Comparison of ENCODE assay signal across 8 cellular contexts in genomic region chr17:82051776-82052637, GRCh38. TPM values are rescaled to one million over a fixed set of nuclear protein-coding genes. Genes with fewer than 3 reads are reported as not detected.
DNase-seq lines count a peak whose midpoint lies in the region; ATAC-seq and TF ChIP-seq lines count a peak whose summit lies in the region.

Gene GPS1 (plus strand): TSS chr17:82051898. CDS start chr17:82051932, 34 bp downstream.
Gene RFNG (minus strand): TSS chr17:82051811. CDS start chr17:82051766, 45 bp downstream.

- H3K27me3 ChIP-seq in HUES6 (ENCODE audit: control insufficient read depth, insufficient read depth, low read length) (no peaks in the 10 kb centered on the region), SJSA1 (replicated peaks) (no peaks in the 10 kb centered on the region), suprapubic skin (no peaks in the 10 kb centered on the region)

- H3K9me3 ChIP-seq in HUES6 (ENCODE audit: control insufficient read depth, insufficient read depth, low read depth, low read length) (no peaks in the 10 kb centered on the region), SJSA1 (replicated peaks) (no peaks in the 10 kb centered on the region), suprapubic skin (no peaks in the 10 kb centered on the region)

- no peak for TF ChIP-seq EP300 in suprapubic skin (IDR thresholded peaks at IDR 0.05)

- H3K4me3 ChIP-seq in HUES6 (ENCODE audit: low read depth, low read length) (peak within 1 kb of the TSS; percentile 99), SJSA1 (peak within 1 kb of the TSS; percentile 100), suprapubic skin (peak within 1 kb of the TSS; percentile 85)

- H3K9ac ChIP-seq in HUES6 (ENCODE audit: low read length) = peak within 1 kb of the TSS; percentile 88

- WGBS in suprapubic skin = 2% methylated on average over 26 of the region's 94 CpGs

- TF ChIP-seq CTCF in omental fat pad (IDR thresholded peaks at IDR 0.05) (no peak), suprapubic skin (IDR thresholded peaks at IDR 0.05) (no peak)

- DNase-seq in SIG-M5 treated with dmso at 0.1 percent for 504 hours (lab: John Stamatoyannopoulos, UW; ENCODE audit: unreplicated experiment) (peak; percentile 70), SIG-M5 (lab: John Stamatoyannopoulos, UW) (no peak), SJSA1 (ENCODE audit: low read depth in 1 of 2, low spot score in 2 of 2) (no peak), glomerular endothelial cell (ENCODE audit: extremely low read depth, low read depth, low spot score) (no peak), omental fat pad (ENCODE audit: low spot score) (no peak), suprapubic skin (ENCODE audit: low spot score in 2 of 2) (no peak)
- DNase-seq in activated naive CD4-positive, alpha-beta T cell treated with Interleukin-2 at 50 U/mL for 16 hours = peak; percentile 87

- peak; percentile 57 for ATAC-seq in omental fat pad (ENCODE audit: low FRiP score)

- H3K27ac ChIP-seq in HUES6 (ENCODE audit: low read depth, low read length) = no peak within 1 kb of the TSS; the same call in 1 of the 2 replicates
- H3K27ac ChIP-seq in SJSA1 = no peak within 1 kb of the TSS
- peak within 1 kb of the TSS; percentile 77 for H3K27ac ChIP-seq in suprapubic skin

- H3K36me3 ChIP-seq in HUES6 (ENCODE audit: control insufficient read depth, insufficient read depth, low read length) (peaks cover 73% of the 10 kb centered on the region), SJSA1 (peaks cover 87% of the 10 kb centered on the region), suprapubic skin (peaks cover 62% of the 10 kb centered on the region)

- H3K4me1 ChIP-seq in HUES6 (ENCODE audit: control insufficient read depth, insufficient read depth, low read length) = peaks cover 9% of the 10 kb centered on the region
- peaks cover 28% of the 10 kb centered on the region for H3K4me1 ChIP-seq in SJSA1 (replicated peaks)
- H3K4me1 ChIP-seq in suprapubic skin = peaks cover 42% of the 10 kb centered on the region

- no peak for TF ChIP-seq POLR2A in suprapubic skin (IDR thresholded peaks at IDR 0.05)

RNA-seq across cellular contexts. Expression of gene GPS1, which starts in this region (rescaled TPM):
- 223 and 226 TPM in 2 replicates for total RNA-seq in SJSA1 (2014; rRNA removed; shearing (Covaris generic))
- total RNA-seq in glomerular endothelial cell (122 and 139 TPM in 2 replicates), omental fat pad (10 to 100 TPM; 67.3 to 86.8 (median 81.4) TPM), suprapubic skin (100 to 1,000 TPM in 2 of 4 donors, 10 to 100 TPM in 2; 72.4 to 113 (median 100) TPM)

RNA-seq across cellular contexts. Expression of gene RFNG, which starts in this region (rescaled TPM):
- total RNA-seq in SJSA1 (2014; rRNA removed; shearing (Covaris generic)) = 16.7 and 23.8 TPM in 2 replicates
- 45.0 and 49.1 TPM in 2 replicates for total RNA-seq in glomerular endothelial cell
- total RNA-seq in omental fat pad = 10 to 100 TPM; 20.2 to 51.3 (median 32.0) TPM
- 10 to 100 TPM; 46.0 to 61.0 (median 50.8) TPM for total RNA-seq in suprapubic skin

Comparison
In these comparisons a context has a peak if more than half of its experiments do, and no peak if none do; other contexts are left out.
1. DNase-seq: peak in SIG-M5 treated with dmso at 0.1 percent for 504 hours (single experiment) and activated naive CD4-positive, alpha-beta T cell treated with Interleukin-2 at 50 U/mL for 16 hours (single experiment); none in SIG-M5 (single experiment), SJSA1 (0 of 2), glomerular endothelial cell (single experiment), omental fat pad (single experiment) and suprapubic skin (0 of 2).
2. Peak in every context shown above with its lines, with median percentiles within 50 percentile points of each other: H3K4me3 ChIP-seq.